ENCODE assay signal across 9 cellular contexts in the genomic region with DNA sequence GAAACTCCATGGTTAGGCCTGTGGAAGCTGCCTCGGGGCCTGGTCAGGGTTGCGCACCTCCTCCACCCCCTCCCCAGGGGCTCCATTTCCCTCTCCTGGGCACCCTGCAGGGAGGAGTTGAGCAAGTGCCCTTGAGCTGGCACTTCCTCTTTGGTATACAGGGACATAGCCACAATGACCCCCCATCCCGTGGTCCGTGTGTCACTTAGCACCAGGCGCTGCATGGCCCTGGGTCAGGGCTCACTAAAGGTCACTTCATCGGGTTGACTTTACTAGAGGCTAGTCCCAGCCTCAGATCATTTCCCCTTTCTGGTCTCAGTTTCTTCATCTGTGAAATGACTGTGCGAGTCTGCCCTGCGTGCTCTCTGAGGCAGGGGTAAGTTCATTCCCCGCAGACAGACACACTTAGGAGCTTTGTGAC. TPM values are rescaled to one million over a fixed set of nuclear protein-coding genes. Genes with fewer than 3 reads are reported as not detected.
A peak's percentile ranks its signal among the peaks of the same experiment; 100 is the strongest.
DNase-seq lines count a peak whose midpoint lies in the region; ATAC-seq, FAIRE-seq and TF ChIP-seq lines count a peak whose summit lies in the region.
"Had no signal": no experiment of that assay in that cellular context is flagged by ENCODE, and none has a peak within 500 bp of the region (broad histone marks: within the 10 kb centered on the region; RNA-seq: fewer than 3 reads in every experiment).

No MANE protein-coding gene starts in this region.

- no peak overlapping the region for H3K4me3 ChIP-seq in pancreas

- H3K36me3 Mint-ChIP-seq in activated CD4-positive, alpha-beta memory T cell treated with anti-CD3 and anti-CD28 coated beads, Interleukin-2, amount 10 ng/mL, durations not matched to agents 7 days and 5 days (ENCODE audit: low read depth) = no peaks in the 10 kb centered on the region

- no peak for FAIRE-seq in pancreas (lab: Jason Lieb, UNC)
- FAIRE-seq: TTC549 had no signal

- H3K36me3 ChIP-seq in pancreas = no peaks in the 10 kb centered on the region

- POLR2A ChIA-PET in HEK293T (lab: Yijun Ruan, JAX) = interaction anchor here (0.8 kb wide), 1 partner anchor 10 kb away, joined by 3 read pairs; no protein-coding TSS in a partner anchor
- POLR2A ChIA-PET in activated CD4-positive, alpha-beta memory T cell treated with anti-CD3 and anti-CD28 coated beads, Interleukin-2, amount 10 ng/mL, durations not matched to agents 7 days and 5 days (lab: Charles Lee) = no interaction called here

- H3K27me3 Mint-ChIP-seq in activated CD4-positive, alpha-beta memory T cell treated with anti-CD3 and anti-CD28 coated beads, Interleukin-2, amount 10 ng/mL, durations not matched to agents 7 days and 5 days = no peaks in the 10 kb centered on the region

- DNase-seq in SIG-M5 treated with dmso at 0.1 percent for 504 hours (lab: John Stamatoyannopoulos, UW; ENCODE audit: unreplicated experiment) (peak; percentile 93), pancreas (peak in 3 of 6 donors; percentile 36 to 74 (median 56)), HEK293T (ENCODE audit: extremely low spot score) (no peak), HK-2 (ENCODE audit: unreplicated experiment) (no peak), DMS 273 treated with DMSO at 0.1 percent for 48 hours (lab: John Stamatoyannopoulos, UW) (no peak)
- DNase-seq in activated CD4-positive, alpha-beta memory T cell treated with anti-CD3 and anti-CD28 coated beads, Interleukin-2, amount 10 ng/mL, durations not matched to agents 7 days and 5 days = no peak

- no peak overlapping the region for H3K27ac Mint-ChIP-seq in activated CD4-positive, alpha-beta memory T cell treated with anti-CD3 and anti-CD28 coated beads, Interleukin-2, amount 10 ng/mL, durations not matched to agents 7 days and 5 days

- no peak overlapping the region for H3K4me3 Mint-ChIP-seq in activated CD4-positive, alpha-beta memory T cell treated with anti-CD3 and anti-CD28 coated beads, Interleukin-2, amount 10 ng/mL, durations not matched to agents 7 days and 5 days

- peak overlapping the region; percentile 51 to 71 (median 58) for H3K27ac ChIP-seq in pancreas

- ATAC-seq in GM18519 (IDR thresholded peaks at IDR 0.05; ENCODE audit: low FRiP score, unreplicated experiment) = peak; percentile 38
- peak; percentile 36 for ATAC-seq in HG02798 (IDR thresholded peaks at IDR 0.05; ENCODE audit: poor library complexity, unreplicated experiment)
- ATAC-seq in pancreas = peak in 2 of 4 donors; percentile 1 to 2

- H3K27me3 ChIP-seq in pancreas = no peaks in the 10 kb centered on the region

- peaks cover 78 to 97% (median 89%) of the 10 kb centered on the region in 3 donors for H3K4me1 ChIP-seq in pancreas

- peaks cover 25% of the 10 kb centered on the region for H3K4me1 Mint-ChIP-seq in activated CD4-positive, alpha-beta memory T cell treated with anti-CD3 and anti-CD28 coated beads, Interleukin-2, amount 10 ng/mL, durations not matched to agents 7 days and 5 days

- no peaks in the 10 kb centered on the region for H3K9me3 Mint-ChIP-seq in activated CD4-positive, alpha-beta memory T cell treated with anti-CD3 and anti-CD28 coated beads, Interleukin-2, amount 10 ng/mL, durations not matched to agents 7 days and 5 days

- WGBS in pancreas, 2 donors = 39 to 51% methylated on average over 9 of the region's 9 CpGs

- intact Hi-C loops in pancreas (cut with DNase I) = no loop called here

- TF ChIP-seq CTCF in pancreas (IDR thresholded peaks at IDR 0.05) = no peak

- CTCF ChIA-PET in HEK293T (lab: Yijun Ruan, JAX) = no interaction called here
- CTCF ChIA-PET in activated CD4-positive, alpha-beta memory T cell treated with anti-CD3 and anti-CD28 coated beads, Interleukin-2, amount 10 ng/mL, durations not matched to agents 7 days and 5 days (lab: Charles Lee) = interaction anchor here (0.6 kb wide), 1 partner anchor 141 kb away, joined by 5 read pairs; no protein-coding TSS in a partner anchor

- H3K9me3 ChIP-seq in pancreas = no peaks in the 10 kb centered on the region

TF ChIP-seq in HEK293T, 16 proteins besides CTCF, POLR2A, EP300 and RAD21:
- no peak for TF ChIP-seq CTBP1 (IDR thresholded peaks at IDR 0.05; ENCODE audit: borderline replicate concordance)
- TF ChIP-seq FOXM1 (IDR thresholded peaks at IDR 0.05; ENCODE audit: borderline replicate concordance) = no peak
- no peak for TF ChIP-seq SUZ12 (IDR thresholded peaks at IDR 0.05)
- no peak for TF ChIP-seq ARNT (IDR thresholded peaks at IDR 0.05)
- TF ChIP-seq TARDBP (IDR thresholded peaks at IDR 0.05) = no peak
- TF ChIP-seq ZNF384 (IDR thresholded peaks at IDR 0.05) = no peak

RNA-seq across cellular contexts. Expression of a gene that starts 16.1 kb away (rescaled TPM):
- 10 to 100 TPM; 39.5 to 70.5 (median 45.4) TPM for total RNA-seq in pancreas
- 10 to 100 TPM; 33.0 to 36.4 TPM for polyA plus RNA-seq in pancreas
- total RNA-seq in activated CD4-positive, alpha-beta memory T cell treated with anti-CD3 and anti-CD28 coated beads, Interleukin-2, amount 10 ng/mL, durations not matched to agents 7 days and 5 days = 1 to 10 TPM; 1.4 to 1.7 TPM

Comparison
In these comparisons a context has a peak if more than half of its experiments do, and no peak if none do; other contexts are left out.
1. RNA of a gene that starts 16.1 kb away (total RNA-seq): 39.5 to 70.5 TPM in pancreas; 1.4 to 1.7 TPM in activated CD4-positive, alpha-beta memory T cell treated with anti-CD3 and anti-CD28 coated beads, Interleukin-2, amount 10 ng/mL, durations not matched to agents 7 days and 5 days; every median in the first group is over 10 times any median in the second.